In genomic region chr10:114631678-114632417, GRCh38 we compare ENCODE assay signal across 8 cellular contexts. TPM values are rescaled to one million over a fixed set of nuclear protein-coding genes. Genes with fewer than 3 reads are reported as not detected.
DNase-seq lines count a peak whose midpoint lies in the region; ATAC-seq, FAIRE-seq and TF ChIP-seq lines count a peak whose summit lies in the region.

No MANE protein-coding gene starts in this region.

- 1 to 3% methylated on average over 53 of the region's 53 CpGs for WGBS in pancreas, 2 donors

- peak overlapping the region in 3 of 4 donors; percentile 68 to 88 (median 81) for H3K27ac ChIP-seq in pancreas

- H3K4me3 ChIP-seq in GM12864 (ENCODE audit: low read depth, low read length) (peak overlapping the region; percentile 43), pancreas (peak overlapping the region; percentile 29 to 65 (median 48))

- intact Hi-C loops in head of caudate nucleus (cut with DNase I) = no loop called here
- intact Hi-C loops in pancreas (cut with DNase I) = no loop called here

- H3K36me3 ChIP-seq in pancreas = no peaks in the 10 kb centered on the region

- TF ChIP-seq CTCF in GM12864 (IDR thresholded peaks at IDR 0.05; ENCODE audit: low read depth, low read length, missing control alignments) = no peak
- no peak for TF ChIP-seq CTCF in pancreas (IDR thresholded peaks at IDR 0.05)

- ATAC-seq in GM21737 (IDR thresholded peaks at IDR 0.05; ENCODE audit: unreplicated experiment) = peak; percentile 58
- ATAC-seq in pancreas = peak; percentile 62 to 79 (median 74)

- no peak for DNase-seq in GM12864 (ENCODE audit: low read depth)
- peak; percentile 80 for DNase-seq in NCI-H146 (lab: John Stamatoyannopoulos, UW)
- peak; percentile 69 for DNase-seq in activated effector memory CD4-positive, alpha-beta T cell treated with anti-CD3 and anti-CD28 coated beads, Interleukin-2, amount 50 U/mL, for 16 hours
- peak in 36 of 42 donors; percentile 8 to 67 (median 35) for DNase-seq in head of caudate nucleus
- DNase-seq in pancreas = peak; percentile 40 to 78 (median 48)
- DNase-seq in A172 (ENCODE audit: low spot score) = no peak
- DNase-seq in mesenteric fat pad (ENCODE audit: low spot score) = no peak

- H3K9me3 ChIP-seq in pancreas = no peaks in the 10 kb centered on the region

- H3K4me1 ChIP-seq in pancreas = peaks cover 10 to 12% (median 11%) of the 10 kb centered on the region in 3 donors

- FAIRE-seq in pancreas (lab: Jason Lieb, UNC) = no peak

- H3K27me3 ChIP-seq in pancreas = no peaks in the 10 kb centered on the region

RNA-seq across cellular contexts. Expression of gene ABLIM1, which starts 26.2 kb away (rescaled TPM):
- total RNA-seq in pancreas = 10 to 100 TPM; 28.1 to 44.5 (median 37.1) TPM
- polyA plus RNA-seq in pancreas = 10 to 100 TPM; 13.3 to 30.8 TPM
- total RNA-seq in A172 (2014; rRNA removed; shearing (Covaris generic)) = 1.8 and 2.3 TPM in 2 replicates
- 103 TPM for total RNA-seq in mesenteric fat pad

Comparison
In these comparisons a context has a peak if more than half of its experiments do, and no peak if none do; other contexts are left out.
1. DNase-seq: peak in NCI-H146 (single experiment), activated effector memory CD4-positive, alpha-beta T cell treated with anti-CD3 and anti-CD28 coated beads, Interleukin-2, amount 50 U/mL, for 16 hours (single experiment), head of caudate nucleus (36 of 42) and pancreas (6 of 6); none in GM12864 (single experiment), A172 (single experiment) and mesenteric fat pad (single experiment).